ENCODE assay signal across 8 cellular contexts in the genomic region with DNA sequence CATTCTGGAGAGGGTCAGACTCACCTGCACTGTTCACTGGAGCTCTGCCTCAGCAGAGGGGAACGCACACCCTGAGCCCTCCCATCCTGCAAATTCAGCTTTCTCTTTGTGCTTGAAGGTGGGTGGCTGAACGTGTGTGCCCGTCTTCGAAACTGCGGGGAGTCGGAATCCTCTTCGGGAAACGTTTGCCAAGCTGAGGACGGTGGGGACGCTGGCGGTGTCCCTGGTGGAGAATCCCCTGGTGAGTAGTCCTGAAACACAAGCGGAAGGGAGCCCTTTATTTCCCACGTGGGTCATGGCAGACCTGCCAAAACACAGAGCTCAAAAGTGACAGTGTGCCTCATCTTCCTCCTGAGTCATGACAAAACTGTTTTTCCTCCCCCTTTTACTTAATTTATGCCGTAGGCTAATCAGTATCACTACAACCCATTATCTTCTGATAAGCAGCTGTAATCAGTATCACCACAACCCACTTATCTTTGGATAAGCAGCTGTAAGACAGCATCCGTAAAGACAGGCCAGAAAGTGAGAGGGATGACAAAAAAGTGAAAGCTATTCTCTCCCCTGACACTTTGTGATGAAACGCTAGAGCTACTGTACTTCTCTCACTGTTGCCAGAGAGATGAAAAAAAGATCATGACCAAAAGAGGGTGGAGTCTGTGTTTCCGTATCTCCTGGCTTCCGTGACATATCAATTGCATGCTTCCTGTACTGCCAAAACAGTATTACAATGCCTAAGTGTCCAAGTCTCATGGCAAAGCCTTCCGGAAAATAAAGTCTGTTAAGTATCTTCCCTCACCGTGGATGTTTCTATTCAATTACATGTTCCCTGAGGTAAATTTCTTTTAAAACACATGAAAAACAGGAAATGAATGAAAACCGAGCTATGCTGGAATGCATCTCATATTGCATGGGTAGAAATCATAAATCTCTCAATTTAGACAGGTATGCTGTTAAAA.
DNase-seq lines count a peak whose midpoint lies in the region; ATAC-seq and TF ChIP-seq lines count a peak whose summit lies in the region.

No MANE protein-coding gene starts in this region.

- no peaks in the 10 kb centered on the region for H3K27me3 ChIP-seq in neuronal stem cell (ENCODE audit: control insufficient read depth in 3 of 3, insufficient read depth in 3 of 3, low read depth in 1 of 3, low read length in 3 of 3)

- no peak for TF ChIP-seq CTCF in AG10803 (conservative IDR thresholded peaks at IDR 0.05; ENCODE audit: low read length)

- no peak overlapping the region for H3K27ac ChIP-seq in neuronal stem cell (replicated peaks; ENCODE audit: low read length)

- H2AFZ ChIP-seq in neuronal stem cell (ENCODE audit: low read length) = no peak overlapping the region

- H3K4ac ChIP-seq in neuronal stem cell (ENCODE audit: low read length) = no peak overlapping the region

- no peak overlapping the region for H4K91ac ChIP-seq in neuronal stem cell (ENCODE audit: low read depth, low read length, poor library complexity)

- no peaks in the 10 kb centered on the region for H3K4me1 ChIP-seq in neuronal stem cell (ENCODE audit: control insufficient read depth in 2 of 2, insufficient read depth in 1 of 2, low read depth in 1 of 2, low read length in 2 of 2)

- DNase-seq in AG10803 (ENCODE audit: low read depth) (peak; percentile 19), foreskin melanocyte (peak; percentile 63), neuronal stem cell (ENCODE audit: low spot score) (no peak), RKO (ENCODE audit: low spot score) (no peak)
- DNase-seq in activated CD8-positive, alpha-beta memory T cell treated with anti-CD3 and anti-CD28 coated beads, Interleukin-2, amount 50 U/mL, for 4 hours = peak; percentile 45
- DNase-seq in stimulated activated CD4-positive, alpha-beta T cell treated with anti-CD3 and anti-CD28 coated beads, Interleukin-4, amount 100 ng/mL, for 48 hours (ENCODE audit: low read depth in 2 of 2) = peak; percentile 41 to 47

- no peak overlapping the region for H2BK15ac ChIP-seq in neuronal stem cell (ENCODE audit: low read length)

- H3K18ac ChIP-seq in neuronal stem cell (ENCODE audit: low read length) = no peak overlapping the region

- H4K8ac ChIP-seq in neuronal stem cell (ENCODE audit: low read depth, low read length) = no peak overlapping the region

- no peak overlapping the region for H2BK12ac ChIP-seq in neuronal stem cell (ENCODE audit: low read length)

- H3K14ac ChIP-seq in neuronal stem cell (ENCODE audit: low read length) = no peak overlapping the region

- H3K4me3 ChIP-seq in AG10803 (ENCODE audit: low read length) = no peak overlapping the region
- H3K4me3 ChIP-seq in neuronal stem cell (ENCODE audit: low read length in 2 of 2) = no peak overlapping the region

- H3K9ac ChIP-seq in neuronal stem cell (ENCODE audit: low read depth, low read length, poor library complexity) = no peak overlapping the region

- ATAC-seq in GM19463 (IDR thresholded peaks at IDR 0.05; ENCODE audit: unreplicated experiment) = peak; percentile 90
- ATAC-seq in HG03565 (IDR thresholded peaks at IDR 0.05; ENCODE audit: unreplicated experiment) = peak; percentile 92

- H2BK5ac ChIP-seq in neuronal stem cell (ENCODE audit: low read length) = no peak overlapping the region

- no peaks in the 10 kb centered on the region for H3K79me1 ChIP-seq in neuronal stem cell (ENCODE audit: low read depth, low read length)

- H3K9me3 ChIP-seq in neuronal stem cell (replicated peaks in 1 of 2; ENCODE audit: control insufficient read depth in 2 of 2, insufficient read depth in 1 of 2, low read depth in 1 of 2, low read length in 2 of 2) = no peaks in the 10 kb centered on the region

- no peak overlapping the region for H3K23ac ChIP-seq in neuronal stem cell (ENCODE audit: low read depth, low read length, poor library complexity)

- H2BK120ac ChIP-seq in neuronal stem cell (ENCODE audit: low read depth, low read length) = no peak overlapping the region

- H3K36me3 ChIP-seq in neuronal stem cell (replicated peaks in 1 of 2; ENCODE audit: control insufficient read depth in 2 of 2, insufficient read depth in 2 of 2, low read length in 2 of 2) = peaks cover 0 to 10% of the 10 kb centered on the region in 2 donors

- H3K4me2 ChIP-seq in neuronal stem cell (ENCODE audit: insufficient read depth, low read length, poor library complexity, severe bottlenecking) = no peak overlapping the region

- no CpG with 5 or more reads among the region's 21 CpGs for WGBS in neuronal stem cell (ENCODE audit: extremely low coverage in 2 of 2, insufficient read length in 2 of 2, insufficient replicate concordance in 1 of 2), 2 donors

- H2AK5ac ChIP-seq in neuronal stem cell (ENCODE audit: low read depth, low read length) = no peak overlapping the region

Comparison
In these comparisons a context has a peak if more than half of its experiments do, and no peak if none do; other contexts are left out.
1. DNase-seq: peak in AG10803 (single experiment), activated CD8-positive, alpha-beta memory T cell treated with anti-CD3 and anti-CD28 coated beads, Interleukin-2, amount 50 U/mL, for 4 hours (single experiment), foreskin melanocyte (single experiment) and stimulated activated CD4-positive, alpha-beta T cell treated with anti-CD3 and anti-CD28 coated beads, Interleukin-4, amount 100 ng/mL, for 48 hours (2 of 2); none in neuronal stem cell (single experiment) and RKO (single experiment).